Comparison of ENCODE assay signal across 21 cellular contexts in the genomic region with DNA sequence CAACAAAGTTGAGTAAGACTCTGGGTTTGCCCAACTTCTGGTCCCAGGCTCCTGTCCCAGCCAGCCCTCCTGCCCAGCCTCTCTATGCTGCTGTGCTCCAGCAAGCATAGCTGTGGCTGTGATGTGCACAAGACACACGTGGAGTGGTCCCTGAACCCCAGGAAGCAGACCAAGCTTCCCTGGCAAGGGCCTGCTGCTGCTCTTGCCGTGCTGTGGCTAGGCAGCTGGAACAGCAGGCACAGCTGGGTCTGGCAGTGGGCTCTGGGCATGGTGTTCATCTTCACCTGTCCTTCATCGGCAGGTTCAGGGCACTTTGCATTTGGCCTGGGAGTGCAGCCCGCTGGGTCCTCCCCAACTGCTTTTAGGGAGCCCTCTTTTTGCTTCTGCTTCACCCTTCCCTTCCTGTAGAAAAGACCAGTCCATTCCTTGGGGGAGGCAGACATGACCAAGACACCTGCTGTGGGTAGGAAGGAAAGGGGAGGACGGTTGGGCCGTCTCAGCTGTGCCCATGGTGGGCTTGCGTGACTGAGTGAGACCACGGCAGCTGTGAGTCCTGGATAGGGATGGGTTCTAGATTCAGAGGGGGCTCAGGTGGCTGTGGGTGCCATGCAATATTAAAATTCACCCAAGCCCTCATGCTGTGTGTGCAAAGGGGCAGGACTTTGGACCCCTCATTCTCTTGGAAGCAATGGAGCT. TPM values are rescaled to one million over a fixed set of nuclear protein-coding genes. Genes with fewer than 3 reads are reported as not detected.
A peak's percentile ranks its signal among the peaks of the same experiment; 100 is the strongest.
DNase-seq lines count a peak whose midpoint lies in the region; ATAC-seq and TF ChIP-seq lines count a peak whose summit lies in the region.
"Had no signal": no experiment of that assay in that cellular context is flagged by ENCODE, and none has a peak within 500 bp of the region (broad histone marks: within the 10 kb centered on the region; RNA-seq: fewer than 3 reads in every experiment).

No MANE protein-coding gene starts in this region.

- peak overlapping the region; percentile 24 to 95 (median 84) for H3K4me2 ChIP-seq in BLaER1 treated with 17β-estradiol and CSF1 and Interleukin-3, amounts not matched to agents 10 nM and 100 nM
- peak overlapping the region; percentile 68 for H3K4me2 ChIP-seq in SU-DHL-6 (ENCODE audit: low read depth, low read length, poor library complexity, severe bottlenecking)
- H3K4me2 ChIP-seq: KMS-11 had no signal

- no peak overlapping the region for H2AFZ ChIP-seq in SU-DHL-6 (ENCODE audit: low read depth, low read length, severe bottlenecking)

- no peaks in the 10 kb centered on the region for H3K36me3 Mint-ChIP-seq in naive thymus-derived CD8-positive, alpha-beta T cell
- H3K36me3 Mint-ChIP-seq in MCF 10A (ENCODE audit: insufficient read depth, unreplicated experiment) = no peaks in the 10 kb centered on the region

- H3K27ac Mint-ChIP-seq in naive thymus-derived CD8-positive, alpha-beta T cell = peak overlapping the region; percentile 30 to 99 (median 85)
- H3K27ac Mint-ChIP-seq in MCF 10A (ENCODE audit: low read depth, unreplicated experiment) = no peak overlapping the region

- H3K9me3 Mint-ChIP-seq in naive thymus-derived CD8-positive, alpha-beta T cell = no peaks in the 10 kb centered on the region
- H3K9me3 Mint-ChIP-seq in MCF 10A (ENCODE audit: unreplicated experiment) = no peaks in the 10 kb centered on the region
- H3K9me3 Mint-ChIP-seq: CD4-positive, alpha-beta T cell had no signal

- intact Hi-C loops in MCF 10A (cut with micrococcal nuclease) = no loop called here

- no TSS peak for BruUV-seq in MCF 10A (replicated peaks; lab: Mats Ljungman, UMichigan)

- H3K36me3 ChIP-seq in BLaER1 treated with 17β-estradiol and CSF1 and Interleukin-3, amounts not matched to agents 10 nM and 100 nM = no peaks in the 10 kb centered on the region
- no peaks in the 10 kb centered on the region for H3K36me3 ChIP-seq in SU-DHL-6 (ENCODE audit: low read length)
- H3K36me3 ChIP-seq: SJSA1 had no signal

- CTCF ChIA-PET in GM10248 (lab: Yijun Ruan, JAX) (interaction anchor here (0.7 to 8.5 kb wide), 6 partner anchors 10 to 73 kb away, joined by 3 to 62 read pairs (median 6); no protein-coding TSS in a partner anchor), MCF 10A (lab: Yijun Ruan, JAX) (no interaction called here)

- H3K27me3 Mint-ChIP-seq in naive thymus-derived CD8-positive, alpha-beta T cell = peaks cover 0 to 1% (median 0%) of the 10 kb centered on the region in 5 donors
- peaks cover 11% of the 10 kb centered on the region for H3K27me3 Mint-ChIP-seq in MCF 10A (ENCODE audit: insufficient read depth, unreplicated experiment)
- H3K27me3 Mint-ChIP-seq: CD4-positive, alpha-beta T cell had no signal

- peak overlapping the region in 7 of 11 experiments; percentile 31 to 94 (median 89); a peak in 13 of 22 replicates for H3K27ac ChIP-seq in BLaER1 treated with 17β-estradiol and CSF1 and Interleukin-3, amounts not matched to agents 10 nM and 100 nM
- H3K27ac ChIP-seq in SU-DHL-6 (ENCODE audit: low read depth, low read length) = peak overlapping the region; percentile 99
- H3K27ac ChIP-seq: RWPE1, SJSA1 had no signal

- DNase-seq in GM10248 (ENCODE audit: extremely low spot score) (peak; percentile 17), SHP77 (lab: John Stamatoyannopoulos, UW) (no peak), MCF 10A (ENCODE audit: unreplicated experiment) (no peak)
- no peak for DNase-seq in naive thymus-derived CD8-positive, alpha-beta T cell
- DNase-seq: ACHN; AML-193; Calu3; CD4-positive, alpha-beta T cell; NCI-H1105 treated with DMSO at 0.1 percent for 48 hours; NCI-H187 treated with DMSO at 0.1 percent for 48 hours; NCI-H526 treated with DMSO at 0.1 percent for 48 hours; NK-92 treated with Interleukin-12 subunit alpha and Interleukin-12 subunit beta, amount 100 ng/mL, for 24 hours; PC-3; SW 1271 had no signal

- peak overlapping the region in 1 of 10 experiments; percentile 30; a peak in 3 of 20 replicates for H3K4me3 ChIP-seq in BLaER1 treated with 17β-estradiol and CSF1 and Interleukin-3, amounts not matched to agents 10 nM and 100 nM
- no peak overlapping the region for H3K4me3 ChIP-seq in SU-DHL-6 (ENCODE audit: insufficient read depth, low read length, poor library complexity, severe bottlenecking)
- H3K4me3 ChIP-seq: SJSA1 had no signal

- peak overlapping the region in 5 of 11 experiments; percentile 25 to 84 (median 81); a peak in 9 of 22 replicates for H3K9ac ChIP-seq in BLaER1 treated with 17β-estradiol and CSF1 and Interleukin-3, amounts not matched to agents 10 nM and 100 nM
- H3K9ac ChIP-seq in SU-DHL-6 (ENCODE audit: low read length) = peak overlapping the region; percentile 74
- H3K9ac ChIP-seq: KMS-11 had no signal

- H3K79me2 ChIP-seq in SU-DHL-6 (ENCODE audit: insufficient read depth, low read length) = no peaks in the 10 kb centered on the region

- no peaks in the 10 kb centered on the region for H3K27me3 ChIP-seq in BLaER1 treated with 17β-estradiol and CSF1 and Interleukin-3, amounts not matched to agents 10 nM and 100 nM
- H3K27me3 ChIP-seq in SU-DHL-6 (ENCODE audit: low read length) = no peaks in the 10 kb centered on the region
- H3K27me3 ChIP-seq: SJSA1 had no signal

- H3K9me3 ChIP-seq in BLaER1 treated with 17β-estradiol and CSF1 and Interleukin-3, amounts not matched to agents 10 nM and 100 nM (replicated peaks in 1 of 11) = no peaks in the 10 kb centered on the region
- no peaks in the 10 kb centered on the region for H3K9me3 ChIP-seq in SU-DHL-6 (ENCODE audit: insufficient read depth, low read length)
- H3K9me3 ChIP-seq: SJSA1 had no signal

- peaks cover 51% of the 10 kb centered on the region for H3F3A ChIP-seq in SU-DHL-6 (ENCODE audit: insufficient read depth)

- H3K9me2 ChIP-seq in SU-DHL-6 (replicated peaks; ENCODE audit: insufficient read depth, low read length) = no peaks in the 10 kb centered on the region

- POLR2A ChIA-PET in GM10248 (lab: Yijun Ruan, JAX) (no interaction called here), MCF 10A (lab: Yijun Ruan, JAX) (interaction anchor here (0.5 kb wide), 1 partner anchor 15 kb away, joined by 3 read pairs; no protein-coding TSS in a partner anchor)
- POLR2A ChIA-PET in naive thymus-derived CD8-positive, alpha-beta T cell (lab: Charles Lee) = interaction anchor here (0.7 to 11.4 kb wide), 10 partner anchors 9 to 141 kb away, joined by 3 to 268 read pairs (median 4); no protein-coding TSS in a partner anchor

- TF ChIP-seq CTCF in GM10248 (IDR thresholded peaks at IDR 0.05; ENCODE audit: control extremely low read depth, extremely low read depth, low read depth, missing control alignments) = no peak
- no peak for TF ChIP-seq CTCF in SU-DHL-6 (IDR thresholded peaks at IDR 0.05; ENCODE audit: insufficient read depth, low read length, poor library complexity, severe bottlenecking)
- no peak for TF ChIP-seq CTCF in MCF 10A (IDR thresholded peaks at IDR 0.05; ENCODE audit: unreplicated experiment)

- no peak for ATAC-seq in naive thymus-derived CD8-positive, alpha-beta T cell
- no peak for ATAC-seq in GM21367 (IDR thresholded peaks at IDR 0.05; ENCODE audit: unreplicated experiment)
- ATAC-seq: HepG2, PC-3 had no signal

- peaks cover 28 to 100% (median 99%) of the 10 kb centered on the region in 10 experiments for H3K4me1 ChIP-seq in BLaER1 treated with 17β-estradiol and CSF1 and Interleukin-3, amounts not matched to agents 10 nM and 100 nM
- H3K4me1 ChIP-seq: SJSA1 had no signal

- no peaks in the 10 kb centered on the region for H4K20me1 ChIP-seq in BLaER1 treated with 17β-estradiol and CSF1 and Interleukin-3, amounts not matched to agents 10 nM and 100 nM
- H4K20me1 ChIP-seq in SU-DHL-6 (ENCODE audit: low read depth, low read length) = no peaks in the 10 kb centered on the region

- no peak overlapping the region for H3K4me3 Mint-ChIP-seq in naive thymus-derived CD8-positive, alpha-beta T cell
- H3K4me3 Mint-ChIP-seq in MCF 10A (ENCODE audit: unreplicated experiment) = no peak overlapping the region
- H3K4me3 Mint-ChIP-seq: CD4-positive, alpha-beta T cell had no signal

- H3K4me1 Mint-ChIP-seq in naive thymus-derived CD8-positive, alpha-beta T cell = peaks cover 44 to 80% (median 74%) of the 10 kb centered on the region in 4 donors
- H3K4me1 Mint-ChIP-seq in MCF 10A (ENCODE audit: insufficient read depth, unreplicated experiment) = no peaks in the 10 kb centered on the region

RNA-seq across cellular contexts. Expression of a gene that starts 26.1 kb away (rescaled TPM):
- total RNA-seq in naive thymus-derived CD8-positive, alpha-beta T cell = 100 to 1,000 TPM; 925 to 962 TPM
- polyA plus RNA-seq in naive thymus-derived CD8-positive, alpha-beta T cell = 100 to 1,000 TPM; 407 to 433 (median 430) TPM
- 63.2 and 82.0 TPM in 2 replicates for total RNA-seq in MCF 10A (2022)

Comparison
In these comparisons a context has a peak if more than half of its experiments do, and no peak if none do; other contexts are left out.
1. RNA of a gene that starts 26.1 kb away (total RNA-seq): 925 to 962 TPM in naive thymus-derived CD8-positive, alpha-beta T cell; 63.2 to 82.0 TPM in MCF 10A; every median in the first group is over 10 times any median in the second.